In genomic region chr20:13187899-13188298, GRCh38 we compare ENCODE assay signal across 32 cellular contexts. TPM values are rescaled to one million over a fixed set of nuclear protein-coding genes. Genes with fewer than 3 reads are reported as not detected.
"Had no signal": no experiment of that assay in that cellular context is flagged by ENCODE, and none has a peak within 500 bp of the region (broad histone marks: within the 10 kb centered on the region; RNA-seq: fewer than 3 reads in every experiment).

No MANE protein-coding gene starts in this region.

- H3K27ac ChIP-seq: adrenal gland, ascending aorta, body of pancreas, brain microvascular endothelial cell, breast epithelium, cardiac muscle cell had no signal

- H3K4me3 ChIP-seq: adrenal gland, ascending aorta, body of pancreas, breast epithelium, cardiac muscle cell had no signal

- H3K27me3 ChIP-seq: adrenal gland, ascending aorta, body of pancreas, brain microvascular endothelial cell, breast epithelium, cardiac muscle cell had no signal

- DNase-seq: activated effector memory CD4-positive, alpha-beta T cell treated with anti-CD3 and anti-CD28 coated beads, Interleukin-2, amount 50 U/mL, for 16 hours; activated effector memory CD4-positive, alpha-beta T cell treated with Interleukin-2 at 50 U/mL for 16 hours; activated gamma-delta T cell; activated gamma-delta T cell treated with Interleukin-2 at 50 U/mL for 16 hours; activated naive CD4-positive, alpha-beta T cell; activated naive CD4-positive, alpha-beta T cell treated with anti-CD3 and anti-CD28 coated beads for 36 hours; activated naive CD4-positive, alpha-beta T cell treated with anti-CD3 and anti-CD28 coated beads, Interleukin-2, amount 10 ng/mL, durations not matched to agents 7 days and 5 days; activated naive CD4-positive, alpha-beta T cell treated with anti-CD3 and anti-CD28 coated beads, Interleukin-2, amount 50 U/mL, for 16 hours; activated naive CD4-positive, alpha-beta T cell treated with Interleukin-2 at 50 U/mL for 16 hours; activated naive CD8-positive, alpha-beta T cell treated with anti-CD3 and anti-CD28 coated beads for 36 hours; activated naive CD8-positive, alpha-beta T cell treated with anti-CD3 and anti-CD28 coated beads, Interleukin-2, amount 10 ng/mL, durations not matched to agents 7 days and 5 days; activated naive CD8-positive, alpha-beta T cell treated with anti-CD3 and anti-CD28 coated beads, Interleukin-2, amount 50 U/mL, for 24 hours; activated T-cell treated with anti-CD3 and anti-CD28 coated beads, Interleukin-2, amount 50 U/mL, for 24 hours; activated T-cell treated with anti-CD3 and anti-CD28 coated beads, Interleukin-2, amount 50 U/mL, for 4 hours; activated T-cell treated with anti-CD3 and anti-CD28 coated beads, Interleukin-2, amount 50 U/mL, for 48 hours; activated T-cell treated with anti-CD3 and anti-CD28 coated beads, Interleukin-2, amount 50 U/mL, for 72 hours; adrenal gland; amniotic stem cell; amygdala; anterior cingulate cortex; aorta; body of pancreas; brain microvascular endothelial cell; caudate nucleus; central memory CD4-positive, alpha-beta T cell; cerebellar nuclear complex had no signal

- ATAC-seq: activated naive CD4-positive, alpha-beta T cell treated with anti-CD3 and anti-CD28 coated beads, Interleukin-2, amount 50 U/mL, for 72 hours; activated naive CD8-positive, alpha-beta T cell treated with anti-CD3 and anti-CD28 coated beads, Interleukin-2, amount 50 U/mL, for 24 hours; activated T-cell treated with anti-CD3 and anti-CD28 coated beads, Interleukin-2, amount 50 U/mL, for 4 hours; activated T-cell treated with anti-CD3 and anti-CD28 coated beads, Interleukin-2, amount 50 U/mL, for 72 hours; activated T-helper 17 cell treated with anti-CD3 and anti-CD28 coated beads, Interleukin-2, amount 50 U/mL, for 72 hours; body of pancreas had no signal

- H3K9me3 ChIP-seq: body of pancreas had no signal

- H3K36me3 ChIP-seq: adrenal gland, ascending aorta, brain microvascular endothelial cell, breast epithelium, cardiac muscle cell had no signal

- H3K4me1 ChIP-seq: adrenal gland, ascending aorta, body of pancreas, breast epithelium had no signal

RNA-seq across cellular contexts. Expression of gene ISM1, which starts 33.2 kb away (rescaled TPM):
- total RNA-seq: bronchial epithelial cell had no signal
